ENCODE assay signal across 34 cellular contexts in genomic region chr9:116658265-116658664, GRCh38.
"Had no signal": no experiment of that assay in that cellular context is flagged by ENCODE, and none has a peak within 500 bp of the region (broad histone marks: within the 10 kb centered on the region; RNA-seq: fewer than 3 reads in every experiment).

No MANE protein-coding gene starts in this region.

- H3K4me3 ChIP-seq: adrenal gland, breast epithelium, cardiac muscle cell, colonic mucosa had no signal

- H3K27ac Mint-ChIP-seq: activated CD4-positive, alpha-beta memory T cell treated with anti-CD3 and anti-CD28 coated beads for 36 hours; activated CD4-positive, alpha-beta T cell treated with anti-CD3 and anti-CD28 coated beads for 36 hours; activated CD4-positive, alpha-beta T cell treated with anti-CD3 and anti-CD28 coated beads, Interleukin-2, amount 10 ng/mL, durations not matched to agents 24 days and 14 days; activated CD8-positive, alpha-beta memory T cell treated with anti-CD3 and anti-CD28 coated beads, Interleukin-2, amount 10 ng/mL, durations not matched to agents 7 days and 5 days; activated CD8-positive, alpha-beta T cell treated with anti-CD3 and anti-CD28 coated beads, Interleukin-2, amount 10 ng/mL, durations not matched to agents 7 days and 5 days; activated naive CD4-positive, alpha-beta T cell treated with anti-CD3 and anti-CD28 coated beads for 36 hours; activated naive CD4-positive, alpha-beta T cell treated with anti-CD3 and anti-CD28 coated beads, Interleukin-2, amount 50 U/mL, for 24 hours; activated naive CD8-positive, alpha-beta T cell treated with anti-CD3 and anti-CD28 coated beads for 36 hours; activated naive CD8-positive, alpha-beta T cell treated with anti-CD3 and anti-CD28 coated beads, Interleukin-2, amount 50 U/mL, for 24 hours; activated T-helper 1 cell treated with anti-CD3 and anti-CD28 coated beads, Interleukin-12 subunit alpha, Interleukin-12 subunit beta, Interleukin-2, Interleukin-4 antibody, amounts not matched to agents 30 ng/mL and 10 ng/mL and 1 ng/mL, durations not matched to agents 14 hours and 24 hours and 36 hours; activated T-helper 2 cell treated with anti-CD3 and anti-CD28 coated beads, Interferon-gamma antibody, Interleukin-2, Interleukin-4, amounts not matched to agents 10 μg/mL and 5 μg/mL and 100 μg/mL, durations not matched to agents 14 hours and 24 hours and 36 hours; brain; T-helper 2 cell treated with Interferon-gamma antibody and Interleukin-4, amounts not matched to agents 5 μg/mL and 100 μg/mL, for 36 hours had no signal

- H3K4me1 ChIP-seq: colonic mucosa had no signal

- H3K4me3 Mint-ChIP-seq: activated CD4-positive, alpha-beta memory T cell treated with anti-CD3 and anti-CD28 coated beads for 36 hours; activated CD4-positive, alpha-beta T cell treated with anti-CD3 and anti-CD28 coated beads for 36 hours; activated CD4-positive, alpha-beta T cell treated with anti-CD3 and anti-CD28 coated beads, Interleukin-2, amount 10 ng/mL, durations not matched to agents 24 days and 14 days; activated CD8-positive, alpha-beta memory T cell treated with anti-CD3 and anti-CD28 coated beads, Interleukin-2, amount 10 ng/mL, durations not matched to agents 7 days and 5 days; activated CD8-positive, alpha-beta T cell treated with anti-CD3 and anti-CD28 coated beads, Interleukin-2, amount 10 ng/mL, durations not matched to agents 7 days and 5 days; activated naive CD4-positive, alpha-beta T cell treated with anti-CD3 and anti-CD28 coated beads for 36 hours; activated naive CD4-positive, alpha-beta T cell treated with anti-CD3 and anti-CD28 coated beads, Interleukin-2, amount 50 U/mL, for 24 hours; activated naive CD8-positive, alpha-beta T cell treated with anti-CD3 and anti-CD28 coated beads for 36 hours; activated naive CD8-positive, alpha-beta T cell treated with anti-CD3 and anti-CD28 coated beads, Interleukin-2, amount 50 U/mL, for 24 hours; activated T-helper 1 cell treated with anti-CD3 and anti-CD28 coated beads, Interleukin-12 subunit alpha, Interleukin-12 subunit beta, Interleukin-2, Interleukin-4 antibody, amounts not matched to agents 30 ng/mL and 10 ng/mL and 1 ng/mL, durations not matched to agents 14 hours and 24 hours and 36 hours; brain; T-helper 2 cell treated with Interferon-gamma antibody and Interleukin-4, amounts not matched to agents 5 μg/mL and 100 μg/mL, for 36 hours had no signal

- H3K27ac ChIP-seq: adrenal gland, breast epithelium, cardiac muscle cell, colonic mucosa, WERI-Rb-1 had no signal

- H3K36me3 ChIP-seq: adrenal gland, breast epithelium, cardiac muscle cell, colonic mucosa, WERI-Rb-1 had no signal

- H3K27me3 ChIP-seq: adrenal gland, breast epithelium, cardiac muscle cell, colonic mucosa had no signal

- ATAC-seq: activated CD4-positive, alpha-beta T cell treated with anti-CD3 and anti-CD28 coated beads for 36 hours; activated CD8-positive, alpha-beta memory T cell treated with anti-CD3 and anti-CD28 coated beads, Interleukin-2, amount 10 ng/mL, durations not matched to agents 7 days and 5 days; activated CD8-positive, alpha-beta T cell treated with anti-CD3 and anti-CD28 coated beads, Interleukin-2, amount 10 ng/mL, durations not matched to agents 7 days and 5 days; activated naive CD8-positive, alpha-beta T cell treated with anti-CD3 and anti-CD28 coated beads, Interleukin-2, amount 50 U/mL, for 24 hours; esophagus mucosa had no signal

- H3K9me3 Mint-ChIP-seq: activated CD4-positive, alpha-beta memory T cell treated with anti-CD3 and anti-CD28 coated beads for 36 hours; activated CD4-positive, alpha-beta T cell treated with anti-CD3 and anti-CD28 coated beads, Interleukin-2, amount 10 ng/mL, durations not matched to agents 24 days and 14 days; activated naive CD4-positive, alpha-beta T cell treated with anti-CD3 and anti-CD28 coated beads for 36 hours; activated naive CD4-positive, alpha-beta T cell treated with anti-CD3 and anti-CD28 coated beads, Interleukin-2, amount 50 U/mL, for 24 hours; activated naive CD8-positive, alpha-beta T cell treated with anti-CD3 and anti-CD28 coated beads for 36 hours; activated naive CD8-positive, alpha-beta T cell treated with anti-CD3 and anti-CD28 coated beads, Interleukin-2, amount 50 U/mL, for 24 hours; activated T-helper 1 cell treated with anti-CD3 and anti-CD28 coated beads, Interleukin-12 subunit alpha, Interleukin-12 subunit beta, Interleukin-2, Interleukin-4 antibody, amounts not matched to agents 30 ng/mL and 10 ng/mL and 1 ng/mL, durations not matched to agents 14 hours and 24 hours and 36 hours; activated T-helper 2 cell treated with anti-CD3 and anti-CD28 coated beads, Interferon-gamma antibody, Interleukin-2, Interleukin-4, amounts not matched to agents 10 μg/mL and 5 μg/mL and 100 μg/mL, durations not matched to agents 14 hours and 24 hours and 36 hours; brain; T-helper 2 cell treated with Interferon-gamma antibody and Interleukin-4, amounts not matched to agents 5 μg/mL and 100 μg/mL, for 36 hours had no signal

- H3K36me3 Mint-ChIP-seq: activated CD4-positive, alpha-beta memory T cell treated with anti-CD3 and anti-CD28 coated beads for 36 hours; activated CD8-positive, alpha-beta memory T cell treated with anti-CD3 and anti-CD28 coated beads, Interleukin-2, amount 10 ng/mL, durations not matched to agents 7 days and 5 days; activated naive CD4-positive, alpha-beta T cell treated with anti-CD3 and anti-CD28 coated beads, Interleukin-2, amount 50 U/mL, for 24 hours; activated naive CD8-positive, alpha-beta T cell treated with anti-CD3 and anti-CD28 coated beads for 36 hours; brain had no signal

- H3K9me3 ChIP-seq: adrenal gland, breast epithelium, colonic mucosa had no signal

- H3K27me3 Mint-ChIP-seq: activated CD4-positive, alpha-beta memory T cell treated with anti-CD3 and anti-CD28 coated beads for 36 hours; activated CD4-positive, alpha-beta T cell treated with anti-CD3 and anti-CD28 coated beads for 36 hours; activated CD4-positive, alpha-beta T cell treated with anti-CD3 and anti-CD28 coated beads, Interleukin-2, amount 10 ng/mL, durations not matched to agents 24 days and 14 days; activated CD8-positive, alpha-beta memory T cell treated with anti-CD3 and anti-CD28 coated beads, Interleukin-2, amount 10 ng/mL, durations not matched to agents 7 days and 5 days; activated naive CD4-positive, alpha-beta T cell treated with anti-CD3 and anti-CD28 coated beads, Interleukin-2, amount 50 U/mL, for 24 hours; activated naive CD8-positive, alpha-beta T cell treated with anti-CD3 and anti-CD28 coated beads for 36 hours; activated naive CD8-positive, alpha-beta T cell treated with anti-CD3 and anti-CD28 coated beads, Interleukin-2, amount 50 U/mL, for 24 hours; brain had no signal

- DNase-seq: activated CD4-positive, alpha-beta memory T cell treated with anti-CD3 and anti-CD28 coated beads for 36 hours; activated CD4-positive, alpha-beta T cell treated with anti-CD3 and anti-CD28 coated beads for 36 hours; activated CD4-positive, alpha-beta T cell treated with anti-CD3 and anti-CD28 coated beads, Interleukin-2, amount 10 ng/mL, durations not matched to agents 24 days and 14 days; activated CD4-positive, CD25-positive, alpha-beta regulatory T cell; activated CD4-positive, CD25-positive, alpha-beta regulatory T cell treated with anti-CD3 and anti-CD28 coated beads, Interleukin-2, amount 50 U/mL, for 72 hours; activated CD8-positive, alpha-beta memory T cell treated with anti-CD3 and anti-CD28 coated beads, Interleukin-2, amount 10 ng/mL, durations not matched to agents 7 days and 5 days; activated CD8-positive, alpha-beta memory T cell treated with anti-CD3 and anti-CD28 coated beads, Interleukin-2, amount 50 U/mL, for 4 hours; activated CD8-positive, alpha-beta T cell treated with anti-CD3 and anti-CD28 coated beads, Interleukin-2, amount 10 ng/mL, durations not matched to agents 7 days and 5 days; activated effector memory CD4-positive, alpha-beta T cell treated with anti-CD3 and anti-CD28 coated beads, Interleukin-2, amount 50 U/mL, for 16 hours; activated naive CD4-positive, alpha-beta T cell treated with anti-CD3 and anti-CD28 coated beads for 36 hours; activated naive CD8-positive, alpha-beta T cell treated with anti-CD3 and anti-CD28 coated beads for 36 hours; activated naive CD8-positive, alpha-beta T cell treated with anti-CD3 and anti-CD28 coated beads, Interleukin-2, amount 50 U/mL, for 24 hours; activated T-cell treated with anti-CD3 and anti-CD28 coated beads, Interleukin-2, amount 50 U/mL, for 1 hour; activated T-cell treated with anti-CD3 and anti-CD28 coated beads, Interleukin-2, amount 50 U/mL, for 48 hours; adrenal gland; amygdala; aorta; central memory CD4-positive, alpha-beta T cell; cerebellar nuclear complex; colonic mucosa; effector CD8-positive, alpha-beta T cell; foreskin fibroblast; head of caudate nucleus; hippocampal formation; T1000; WERI-Rb-1 had no signal

- H3K4me1 Mint-ChIP-seq: activated CD4-positive, alpha-beta T cell treated with anti-CD3 and anti-CD28 coated beads for 36 hours; activated CD4-positive, alpha-beta T cell treated with anti-CD3 and anti-CD28 coated beads, Interleukin-2, amount 10 ng/mL, durations not matched to agents 24 days and 14 days; activated CD8-positive, alpha-beta memory T cell treated with anti-CD3 and anti-CD28 coated beads, Interleukin-2, amount 10 ng/mL, durations not matched to agents 7 days and 5 days; activated naive CD4-positive, alpha-beta T cell treated with anti-CD3 and anti-CD28 coated beads, Interleukin-2, amount 50 U/mL, for 24 hours; activated naive CD8-positive, alpha-beta T cell treated with anti-CD3 and anti-CD28 coated beads for 36 hours; activated naive CD8-positive, alpha-beta T cell treated with anti-CD3 and anti-CD28 coated beads, Interleukin-2, amount 50 U/mL, for 24 hours had no signal
